In genomic region chr10:119518176-119518575, GRCh38 we compare ENCODE assay signal across 9 cellular contexts. TPM values are rescaled to one million over a fixed set of nuclear protein-coding genes. Genes with fewer than 3 reads are reported as not detected.
DNase-seq lines count a peak whose midpoint lies in the region; ATAC-seq and TF ChIP-seq lines count a peak whose summit lies in the region.
"Had no signal": no experiment of that assay in that cellular context is flagged by ENCODE, and none has a peak within 500 bp of the region (broad histone marks: within the 10 kb centered on the region; RNA-seq: fewer than 3 reads in every experiment).

No MANE protein-coding gene starts in this region.

- H3K36me3 Mint-ChIP-seq in naive B cell (no peaks in the 10 kb centered on the region), type B pancreatic cell (no peaks in the 10 kb centered on the region), MCF 10A (ENCODE audit: insufficient read depth, unreplicated experiment) (peaks cover 4% of the 10 kb centered on the region)

- no peak overlapping the region for H3K9ac ChIP-seq in MM.1S (ENCODE audit: low read length)

- H3K4me2 ChIP-seq in MM.1S (ENCODE audit: low read depth, low read length) = no peak overlapping the region

- peak overlapping the region; percentile 17; the same call in 1 of the 2 replicates for H3K27ac ChIP-seq in MM.1S (ENCODE audit: low read length)

- peak overlapping the region; percentile 32 to 97 (median 88) for H3K27ac Mint-ChIP-seq in naive B cell
- H3K27ac Mint-ChIP-seq in type B pancreatic cell = no peak overlapping the region
- H3K27ac Mint-ChIP-seq in MCF 10A (ENCODE audit: low read depth, unreplicated experiment) = no peak overlapping the region

- H3K4me3 Mint-ChIP-seq in naive B cell (peak overlapping the region in 6 of 8 donors; percentile 46 to 92 (median 82)), type B pancreatic cell (no peak overlapping the region), MCF 10A (ENCODE audit: unreplicated experiment) (no peak overlapping the region)

- DNase-seq in MM.1S = no peak
- DNase-seq in naive B cell = peak; percentile 3
- no peak for DNase-seq in SHP77 treated with DMSO at 0.1 percent for 48 hours (lab: John Stamatoyannopoulos, UW)
- no peak for DNase-seq in NCI-H526 (lab: John Stamatoyannopoulos, UW)
- no peak for DNase-seq in type B pancreatic cell (ENCODE audit: extremely low spot score, unreplicated experiment)
- no peak for DNase-seq in MCF 10A (ENCODE audit: unreplicated experiment)
- DNase-seq: NCI-H187 treated with DMSO at 0.1 percent for 48 hours had no signal

- H3K9me3 ChIP-seq in MM.1S (replicated peaks; ENCODE audit: insufficient read depth, low read length) = no peaks in the 10 kb centered on the region

- H2AFZ ChIP-seq in MM.1S (ENCODE audit: low read length) = no peak overlapping the region

- no peaks in the 10 kb centered on the region for H4K20me1 ChIP-seq in MM.1S (ENCODE audit: insufficient read depth, low read length)

- H3K9me2 ChIP-seq in MM.1S (replicated peaks; ENCODE audit: insufficient read depth, low read length) = no peaks in the 10 kb centered on the region

- H3K9me3 Mint-ChIP-seq in naive B cell (no peaks in the 10 kb centered on the region), type B pancreatic cell (no peaks in the 10 kb centered on the region), MCF 10A (ENCODE audit: unreplicated experiment) (no peaks in the 10 kb centered on the region)

- CTCF ChIA-PET in MCF 10A (lab: Yijun Ruan, JAX) = interaction anchor here (0.7 kb wide), 1 partner anchor 19 kb away, joined by 3 read pairs; no protein-coding TSS in a partner anchor

- H3K36me3 ChIP-seq in MM.1S (replicated peaks; ENCODE audit: insufficient read depth, low read length) = no peaks in the 10 kb centered on the region

- no peak overlapping the region for H3K4me3 ChIP-seq in MM.1S (ENCODE audit: low read length)

- H3K79me2 ChIP-seq in MM.1S (ENCODE audit: low read length) = no peaks in the 10 kb centered on the region

- no peak for TF ChIP-seq CTCF in MM.1S (IDR thresholded peaks at IDR 0.05; ENCODE audit: low read length)
- TF ChIP-seq CTCF in type B pancreatic cell (conservative IDR thresholded peaks at IDR 0.05) = no peak
- TF ChIP-seq CTCF in MCF 10A (IDR thresholded peaks at IDR 0.05; ENCODE audit: unreplicated experiment) = no peak

- POLR2A ChIA-PET in MCF 10A (lab: Yijun Ruan, JAX) = no interaction called here

- H3K27me3 ChIP-seq in MM.1S (replicated peaks; ENCODE audit: insufficient read depth, low read length) = no peaks in the 10 kb centered on the region

- peaks cover 10% of the 10 kb centered on the region for H3F3A ChIP-seq in MM.1S (ENCODE audit: insufficient read depth, low read length)

- peaks cover 31 to 41% (median 36%) of the 10 kb centered on the region in 3 donors for H3K4me1 Mint-ChIP-seq in naive B cell
- H3K4me1 Mint-ChIP-seq in type B pancreatic cell (ENCODE audit: unreplicated experiment) = peaks cover 14% of the 10 kb centered on the region
- peaks cover 11% of the 10 kb centered on the region for H3K4me1 Mint-ChIP-seq in MCF 10A (ENCODE audit: insufficient read depth, unreplicated experiment)

- peaks cover 22% of the 10 kb centered on the region for H3K4me1 ChIP-seq in MM.1S (ENCODE audit: low read length)

- H3K27me3 Mint-ChIP-seq in naive B cell = no peaks in the 10 kb centered on the region
- no peaks in the 10 kb centered on the region for H3K27me3 Mint-ChIP-seq in type B pancreatic cell
- no peaks in the 10 kb centered on the region for H3K27me3 Mint-ChIP-seq in MCF 10A (ENCODE audit: insufficient read depth, unreplicated experiment)

- intact Hi-C loops in MCF 10A (cut with micrococcal nuclease) = no loop called here

- ATAC-seq in GM18867 (IDR thresholded peaks at IDR 0.05; ENCODE audit: unreplicated experiment) (peak; percentile 27), GM21825 (IDR thresholded peaks at IDR 0.05; ENCODE audit: unreplicated experiment) (peak; percentile 11), naive B cell (ENCODE audit: low read depth in 2 of 2) (peak in 1 of 2 donors; percentile 8)

- no TSS peak for BruUV-seq in MCF 10A (replicated peaks; lab: Mats Ljungman, UMichigan)

RNA-seq across cellular contexts. Expression of gene RGS10, which starts 24.3 kb away (rescaled TPM):
- 10 to 100 TPM; 15.0 to 25.0 (median 20.4) TPM for polyA plus RNA-seq in naive B cell (ENCODE audit: low read depth in 6 of 6)
- total RNA-seq in type B pancreatic cell (ENCODE audit: low replicate concordance) (10.2 and 16.0 TPM in 2 replicates), MCF 10A (2022) (17.0 and 26.0 TPM in 2 replicates)

Comparison
In these comparisons a context has a peak if more than half of its experiments do, and no peak if none do; other contexts are left out.
1. H3K27ac Mint-ChIP-seq: peak in naive B cell (6 of 6); none in type B pancreatic cell (single experiment) and MCF 10A (single experiment).
2. H3K4me3 Mint-ChIP-seq: peak in naive B cell (6 of 8); none in type B pancreatic cell (single experiment) and MCF 10A (single experiment).